In genomic region chr12:124480469-124481256, GRCh38 we compare ENCODE assay signal across 8 cellular contexts.
DNase-seq lines count a peak whose midpoint lies in the region; ATAC-seq and TF ChIP-seq lines count a peak whose summit lies in the region.

No MANE protein-coding gene starts in this region.

- no peak overlapping the region for H3K4me2 ChIP-seq in OCI-LY1 (ENCODE audit: low read length)

- H3K79me2 ChIP-seq in OCI-LY1 (ENCODE audit: insufficient read depth, low read length) = no peaks in the 10 kb centered on the region

- H2AFZ ChIP-seq in OCI-LY1 (ENCODE audit: low read length) = no peak overlapping the region

- ATAC-seq in GM18870 (IDR thresholded peaks at IDR 0.05; ENCODE audit: unreplicated experiment) (peak; percentile 81), HG02973 (IDR thresholded peaks at IDR 0.05; ENCODE audit: unreplicated experiment) (peak; percentile 68), memory B cell (ENCODE audit: low read depth) (peak; percentile 46)

- H3K27me3 ChIP-seq in OCI-LY1 (ENCODE audit: insufficient read depth, low read length) (no peaks in the 10 kb centered on the region), ascending aorta (no peaks in the 10 kb centered on the region)

- H3K4me3 Mint-ChIP-seq in brain (no peak overlapping the region), memory B cell (peak overlapping the region; percentile 61)

- no peak overlapping the region for H3K9ac ChIP-seq in OCI-LY1 (ENCODE audit: low read length)

- H3K27me3 Mint-ChIP-seq in brain (no peaks in the 10 kb centered on the region), memory B cell (no peaks in the 10 kb centered on the region)

- H3K4me3 ChIP-seq in OCI-LY1 (ENCODE audit: low read depth, low read length, poor library complexity, severe bottlenecking) = no peak overlapping the region
- H3K4me3 ChIP-seq in ascending aorta = no peak overlapping the region

- DNase-seq in AG08396 (ENCODE audit: low spot score) = peak; percentile 64
- DNase-seq in memory B cell (ENCODE audit: low spot score in 2 of 2) = no peak
- no peak for DNase-seq in LoVo (ENCODE audit: low spot score)
- no peak for DNase-seq in ascending aorta (ENCODE audit: low spot score in 2 of 2)

- no peaks in the 10 kb centered on the region for H4K20me1 ChIP-seq in OCI-LY1 (ENCODE audit: insufficient read depth, low read length)

- H3K9me3 ChIP-seq in OCI-LY1 (ENCODE audit: low read length) (no peaks in the 10 kb centered on the region), ascending aorta (no peaks in the 10 kb centered on the region)

- H3K4me1 ChIP-seq in OCI-LY1 (ENCODE audit: insufficient read depth, low read length, severe bottlenecking) (peaks cover 27% of the 10 kb centered on the region), ascending aorta (peaks cover 5 to 13% of the 10 kb centered on the region in 2 donors)

- TF ChIP-seq CTCF in OCI-LY1 (IDR thresholded peaks at IDR 0.05; ENCODE audit: low read length) (no peak), brain (conservative IDR thresholded peaks at IDR 0.05) (no peak), ascending aorta (IDR thresholded peaks at IDR 0.05) (no peak)

- H3K36me3 ChIP-seq in OCI-LY1 (ENCODE audit: insufficient read depth, low read length) (no peaks in the 10 kb centered on the region; the same call in 1 of the 2 replicates), ascending aorta (peaks cover 32 to 66% of the 10 kb centered on the region in 2 donors)

- no peaks in the 10 kb centered on the region; the same call in 1 of the 2 replicates for H3F3A ChIP-seq in OCI-LY1 (ENCODE audit: insufficient read depth, low read length)

- H3K27ac Mint-ChIP-seq in brain (peak overlapping the region in 3 of 5 experiments; percentile 35 to 80 (median 50)), memory B cell (peak overlapping the region; percentile 76)

- H3K36me3 Mint-ChIP-seq in brain (peaks cover 49% of the 10 kb centered on the region), memory B cell (peaks cover 49% of the 10 kb centered on the region)

- intact Hi-C loops in ascending aorta (cut with DNase I) = no loop called here

- no peaks in the 10 kb centered on the region for H3K9me3 Mint-ChIP-seq in brain
- peaks cover 7% of the 10 kb centered on the region for H3K9me3 Mint-ChIP-seq in memory B cell

- H3K4me1 Mint-ChIP-seq in brain = peaks cover 31% of the 10 kb centered on the region
- H3K4me1 Mint-ChIP-seq in memory B cell = peaks cover 42% of the 10 kb centered on the region

- H3K9me2 ChIP-seq in OCI-LY1 (ENCODE audit: low read depth, low read length) = no peaks in the 10 kb centered on the region

- H3K27ac ChIP-seq in OCI-LY1 (ENCODE audit: low read depth, low read length, poor library complexity, severe bottlenecking) (peak overlapping the region; percentile 23), ascending aorta (no peak overlapping the region)
